Comparison of ENCODE assay signal across 27 cellular contexts in the genomic region with DNA sequence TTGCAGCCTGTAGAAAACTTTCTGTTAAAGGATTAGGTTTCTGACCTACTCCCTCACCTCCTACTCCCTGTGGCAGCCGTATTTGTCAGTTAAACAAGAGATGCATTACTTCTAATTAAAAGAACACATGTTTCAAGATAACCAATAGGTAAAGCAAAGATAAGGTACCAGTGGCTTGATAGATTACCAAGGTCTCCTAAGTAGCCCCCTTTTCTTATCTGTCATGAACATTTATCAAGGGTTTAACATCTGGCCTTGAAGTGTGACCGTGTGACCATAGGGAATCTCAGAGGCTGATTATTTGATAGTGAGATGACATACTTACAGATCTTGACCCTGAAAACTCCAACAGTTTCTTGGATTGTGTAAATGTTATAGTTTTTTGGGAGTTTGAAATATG.
"Had no signal": no experiment of that assay in that cellular context is flagged by ENCODE, and none has a peak within 500 bp of the region (broad histone marks: within the 10 kb centered on the region; RNA-seq: fewer than 3 reads in every experiment).

No MANE protein-coding gene starts in this region.

- ATAC-seq: heart left ventricle; left lung; lower lobe of right lung; natural killer cell; right cardiac atrium; sciatic nerve; stimulated activated naive B cell treated with anti-CD40 and anti-IgM and Interleukin-4, amounts not matched to agents 10 μg/mL and 1 μg/mL and 100 μg/mL, for 72 hours; stimulated activated naive CD8-positive, alpha-beta T cell treated with anti-CD3 and anti-CD28 coated beads, Interleukin-15, Interleukin-2, amounts not matched to agents 100 U/mL and 50 U/mL, for 24 hours; upper lobe of right lung had no signal

- H3K4me1 ChIP-seq: heart left ventricle, left lung, lower lobe of right lung, prostate gland, stomach, testis, thyroid gland, transverse colon, upper lobe of right lung had no signal

- H3K9me3 ChIP-seq: heart left ventricle, left lung, lower lobe of right lung, ovary, prostate gland, stomach, testis, thyroid gland, transverse colon, upper lobe of right lung had no signal

- H3K27me3 ChIP-seq: heart left ventricle, left lung, ovary, stomach, testis, thyroid gland, transverse colon, upper lobe of right lung had no signal

- H3K27ac ChIP-seq: heart left ventricle, left lung, lower lobe of right lung, ovary, prostate gland, skin epidermis, stomach, testis, thyroid gland, transverse colon, upper lobe of right lung had no signal

- H3K36me3 Mint-ChIP-seq: mesothelial cell of epicardium; naive B cell; natural killer cell; stimulated activated naive B cell treated with anti-CD40 and anti-IgM and Interleukin-4, amounts not matched to agents 10 μg/mL and 1 μg/mL and 100 μg/mL, for 72 hours had no signal

- DNase-seq: heart left ventricle; hypothalamus; islet precursor cell; left lung; lower lobe of right lung; mammary epithelial cell; mesenchymal stem cell; naive B cell; natural killer cell; ovary; retina; right cardiac atrium; stimulated activated CD4-positive, alpha-beta T cell treated with anti-CD3 and anti-CD28 coated beads, Interleukin-12 subunit alpha, Interleukin-12 subunit beta, amount 100 ng/mL, for 4 hours; stimulated activated CD4-positive, alpha-beta T cell treated with anti-CD3 and anti-CD28 coated beads, Interleukin-15, amount 100 ng/mL, for 24 hours; stimulated activated CD4-positive, alpha-beta T cell treated with anti-CD3 and anti-CD28 coated beads, Interleukin-2, amount 100 ng/mL, for 24 hours; stimulated activated CD4-positive, alpha-beta T cell treated with anti-CD3 and anti-CD28 coated beads, Interleukin-4, amount 100 ng/mL, for 1 hour; stimulated activated naive B cell treated with anti-CD40 and anti-IgM and Interleukin-4, amounts not matched to agents 10 μg/mL and 1 μg/mL and 100 μg/mL, for 72 hours; stimulated activated naive CD8-positive, alpha-beta T cell treated with anti-CD3 and anti-CD28 coated beads, Interleukin-15, Interleukin-2, amounts not matched to agents 100 U/mL and 50 U/mL, for 24 hours; stomach; testis; thyroid gland; transverse colon; upper lobe of right lung had no signal

- H3K9me3 Mint-ChIP-seq: mesothelial cell of epicardium; stimulated activated naive B cell treated with anti-CD40 and anti-IgM and Interleukin-4, amounts not matched to agents 10 μg/mL and 1 μg/mL and 100 μg/mL, for 72 hours had no signal

- H3K27ac Mint-ChIP-seq: mesothelial cell of epicardium; naive B cell; natural killer cell; stimulated activated naive B cell treated with anti-CD40 and anti-IgM and Interleukin-4, amounts not matched to agents 10 μg/mL and 1 μg/mL and 100 μg/mL, for 72 hours had no signal

- H3K4me1 Mint-ChIP-seq: naive B cell; natural killer cell; stimulated activated naive B cell treated with anti-CD40 and anti-IgM and Interleukin-4, amounts not matched to agents 10 μg/mL and 1 μg/mL and 100 μg/mL, for 72 hours had no signal

- H3K4me3 Mint-ChIP-seq: mesothelial cell of epicardium; naive B cell; natural killer cell; stimulated activated naive B cell treated with anti-CD40 and anti-IgM and Interleukin-4, amounts not matched to agents 10 μg/mL and 1 μg/mL and 100 μg/mL, for 72 hours had no signal

- H3K4me3 ChIP-seq: heart left ventricle, left lung, lower lobe of right lung, ovary, prostate gland, skin epidermis, stomach, testis, thyroid gland, transverse colon, upper lobe of right lung had no signal

- H3K36me3 ChIP-seq: heart left ventricle, left lung, lower lobe of right lung, ovary, prostate gland, stomach, thyroid gland, transverse colon, upper lobe of right lung had no signal

- H3K27me3 Mint-ChIP-seq: naive B cell; stimulated activated naive B cell treated with anti-CD40 and anti-IgM and Interleukin-4, amounts not matched to agents 10 μg/mL and 1 μg/mL and 100 μg/mL, for 72 hours had no signal
